Comparison of ENCODE assay signal across 18 cellular contexts in the genomic region with DNA sequence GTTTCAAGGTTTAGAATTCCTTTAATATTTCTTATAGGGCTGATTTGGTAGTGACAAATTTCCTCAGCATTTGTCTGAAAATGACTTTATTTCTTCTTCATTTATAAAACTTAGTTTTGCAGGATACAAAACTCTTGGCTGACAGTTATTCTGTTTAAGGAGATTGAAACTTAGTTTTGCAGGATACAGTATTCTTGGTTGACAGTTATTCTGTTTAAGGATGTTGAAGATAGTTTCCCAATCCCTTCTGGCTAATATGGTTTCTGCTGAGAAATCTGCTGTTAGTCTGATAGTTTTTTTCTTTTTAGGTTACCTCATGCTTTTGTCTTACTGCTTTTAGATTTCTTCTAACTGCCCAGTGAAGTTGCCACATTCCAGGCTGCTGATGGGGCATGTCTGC.
A peak's percentile ranks its signal among the peaks of the same experiment; 100 is the strongest.
DNase-seq lines count a peak whose midpoint lies in the region; TF ChIP-seq lines count a peak whose summit lies in the region.
"Had no signal": no experiment of that assay in that cellular context is flagged by ENCODE, and none has a peak within 500 bp of the region (broad histone marks: within the 10 kb centered on the region; RNA-seq: fewer than 3 reads in every experiment).

No MANE protein-coding gene starts in this region.

- no peak overlapping the region for H3K23ac ChIP-seq in H9 (ENCODE audit: insufficient read length, low read depth, low read length)

- no peak overlapping the region for H4K91ac ChIP-seq in H9 (ENCODE audit: insufficient read length, low read depth, low read length)

- no peak overlapping the region for H2AK5ac ChIP-seq in H9 (ENCODE audit: insufficient read length, low read length)

- no peaks in the 10 kb centered on the region for H3K9me2 ChIP-seq in GM23248 (ENCODE audit: insufficient read depth)

- H3K27me3 ChIP-seq in GM23248 (replicated peaks; ENCODE audit: insufficient read depth) (no peaks in the 10 kb centered on the region), H9 (ENCODE audit: insufficient read depth, low read length) (no peaks in the 10 kb centered on the region), H7 (ENCODE audit: control insufficient read depth, insufficient read depth, low read length) (no peaks in the 10 kb centered on the region)

- DNase-seq in GM23248 (peak; percentile 1), LHCN-M2 (ENCODE audit: low read depth) (peak; percentile 5), choroid plexus epithelial cell (ENCODE audit: low read depth) (peak; percentile 7), kidney tubule cell (ENCODE audit: low spot score) (peak; percentile 2), substantia nigra (lab: John Stamatoyannopoulos, UW) (no peak), H9 (no peak), H7 (no peak), NCI-H1105 treated with DMSO at 0.1 percent for 48 hours (lab: John Stamatoyannopoulos, UW) (no peak)
- DNase-seq: 8988T; ACHN; C1 segment of cervical spinal cord; CD4-positive, alpha-beta memory T cell; COR-L47; DMS153; DND-41; GOT3; HFFc6 had no signal

- H3K4me2 ChIP-seq in GM23248 (ENCODE audit: unreplicated experiment) (no peak overlapping the region), H9 (ENCODE audit: insufficient read depth, insufficient read length, low read length) (no peak overlapping the region)
- H3K4me2 ChIP-seq: A549 had no signal

- H2BK20ac ChIP-seq in H9 (ENCODE audit: low read depth, low read length, poor library complexity, severe bottlenecking) = no peak overlapping the region

- no peak overlapping the region for H2BK5ac ChIP-seq in H9 (ENCODE audit: insufficient read length, low read length)

- H3T11ph ChIP-seq in H9 (ENCODE audit: low read length) = no peak overlapping the region

- H3F3A ChIP-seq in GM23248 (ENCODE audit: insufficient read depth) = no peaks in the 10 kb centered on the region

- H3K23me2 ChIP-seq in H9 (ENCODE audit: insufficient read length, low read depth, low read length, poor library complexity, severe bottlenecking) = no peaks in the 10 kb centered on the region

- no peaks in the 10 kb centered on the region for H4K20me1 ChIP-seq in GM23248 (ENCODE audit: insufficient read depth)
- no peaks in the 10 kb centered on the region for H4K20me1 ChIP-seq in H9 (ENCODE audit: control insufficient read depth, insufficient read depth, insufficient read length)

- H3K36me3 Mint-ChIP-seq in H9 (ENCODE audit: insufficient read depth in 1 of 3, low read depth in 3 of 3) = peaks cover 4 to 11% (median 6%) of the 10 kb centered on the region in 3 experiments; a peak in 5 of 7 replicates

- H3K4me3 ChIP-seq in GM23248 = no peak overlapping the region
- no peak overlapping the region for H3K4me3 ChIP-seq in choroid plexus epithelial cell (ENCODE audit: low read depth, low read length)
- H3K4me3 ChIP-seq in H7 (ENCODE audit: insufficient read depth, low read depth, low read length) = no peak overlapping the region
- H3K4me3 ChIP-seq: A549 had no signal

- no peaks in the 10 kb centered on the region for H3K4me1 ChIP-seq in GM23248 (ENCODE audit: insufficient read depth)
- no peaks in the 10 kb centered on the region for H3K4me1 ChIP-seq in H9 (ENCODE audit: insufficient read depth, low read length)
- H3K4me1 ChIP-seq: A549 had no signal

- no peak overlapping the region for H3K4me3 Mint-ChIP-seq in H9
- H3K4me3 Mint-ChIP-seq: CD4-positive, alpha-beta memory T cell; HFFc6 had no signal

- H3K9me3 Mint-ChIP-seq in H9 = peaks cover 19 to 30% of the 10 kb centered on the region in 2 experiments

- H2AFZ ChIP-seq in GM23248 (no peak overlapping the region), H9 (ENCODE audit: low read length) (no peak overlapping the region)

- no peak overlapping the region for H3K27ac Mint-ChIP-seq in H9
- H3K27ac Mint-ChIP-seq: CD4-positive, alpha-beta memory T cell; HFFc6 had no signal

- TF ChIP-seq CTCF in choroid plexus epithelial cell (conservative IDR thresholded peaks at IDR 0.05; ENCODE audit: low read depth, low read length) (no peak), H9 (conservative IDR thresholded peaks at IDR 0.05) (no peak)

- H3K27ac ChIP-seq in GM23248 = no peak overlapping the region
- H3K27ac ChIP-seq in substantia nigra (ENCODE audit: low read depth, low read length, poor library complexity, severe bottlenecking) = no peak overlapping the region
- H3K27ac ChIP-seq in H9 (ENCODE audit: insufficient read length, low read depth, low read length) = no peak overlapping the region
- H3K27ac ChIP-seq: A549 had no signal

- no peak overlapping the region for H2BK15ac ChIP-seq in H9 (ENCODE audit: low read depth, low read length)

- no peak overlapping the region for H3K9ac ChIP-seq in GM23248
- H3K9ac ChIP-seq in H9 (ENCODE audit: extremely low read depth, insufficient read length, low read length) = no peak overlapping the region

- no peak overlapping the region for H4K5ac ChIP-seq in H9 (ENCODE audit: insufficient read length, low read depth, low read length)

- no peak overlapping the region for H2BK120ac ChIP-seq in H9 (ENCODE audit: low read depth, low read length, poor library complexity, severe bottlenecking)

- in situ Hi-C loops in GM23248 (cut with MboI) = no loop called here

- H3K79me1 ChIP-seq in H9 (ENCODE audit: insufficient read depth, low read depth, low read length, poor library complexity, severe bottlenecking) = no peaks in the 10 kb centered on the region

- H3K36me3 ChIP-seq in GM23248 (ENCODE audit: low read depth) (no peaks in the 10 kb centered on the region), H7 (replicated peaks; ENCODE audit: control insufficient read depth, insufficient read depth, low read length) (no peaks in the 10 kb centered on the region)

- no peaks in the 10 kb centered on the region for H3K4me1 Mint-ChIP-seq in H9
- H3K4me1 Mint-ChIP-seq: CD4-positive, alpha-beta memory T cell had no signal

- H3K79me2 ChIP-seq in GM23248 (ENCODE audit: insufficient read depth) = no peaks in the 10 kb centered on the region
- no peaks in the 10 kb centered on the region for H3K79me2 ChIP-seq in H9 (ENCODE audit: insufficient read depth, low read length)

- H3K27me3 Mint-ChIP-seq in H9 (ENCODE audit: low read depth) = no peaks in the 10 kb centered on the region
- H3K27me3 Mint-ChIP-seq: CD4-positive, alpha-beta memory T cell had no signal

- no peak overlapping the region for H3K14ac ChIP-seq in H9 (ENCODE audit: insufficient read depth, low read length)

- H3K9me3 ChIP-seq in GM23248 (ENCODE audit: low read depth) (no peaks in the 10 kb centered on the region), H9 (ENCODE audit: control insufficient read depth, low read depth, low read length) (no peaks in the 10 kb centered on the region)

- H2BK12ac ChIP-seq in H9 (ENCODE audit: insufficient read length, low read depth, low read length) = no peak overlapping the region

- no peak overlapping the region for H3K56ac ChIP-seq in H9 (ENCODE audit: insufficient read length, low read depth, low read length)

- no peak overlapping the region for H3K18ac ChIP-seq in H9 (ENCODE audit: insufficient read length, low read depth, low read length)

- H3K4ac ChIP-seq in H9 (ENCODE audit: low read depth, low read length) = no peak overlapping the region

- H4K8ac ChIP-seq in H9 (replicated peaks; ENCODE audit: insufficient read length, low read depth, low read length) = no peak overlapping the region

Comparison
In these comparisons a context has a peak if more than half of its experiments do, and no peak if none do; other contexts are left out.
1. DNase-seq: peak in GM23248 (single experiment), LHCN-M2 (single experiment), choroid plexus epithelial cell (single experiment) and kidney tubule cell (single experiment); none in substantia nigra (0 of 49), H9 (single experiment), H7 (single experiment) and NCI-H1105 treated with DMSO at 0.1 percent for 48 hours (single experiment).